Comparison of ENCODE assay signal across 10 cellular contexts in genomic region chr7:16345979-16346958, GRCh38.
DNase-seq lines count a peak whose midpoint lies in the region; ATAC-seq and TF ChIP-seq lines count a peak whose summit lies in the region.
"Had no signal": no experiment of that assay in that cellular context is flagged by ENCODE, and none has a peak within 500 bp of the region (broad histone marks: within the 10 kb centered on the region; RNA-seq: fewer than 3 reads in every experiment).

No MANE protein-coding gene starts in this region.

- no peak overlapping the region; the same call in 1 of the 2 replicates for H3K4me2 ChIP-seq in IMR-90 (ENCODE audit: low read depth, low read length)

- no peak overlapping the region for H4K8ac ChIP-seq in IMR-90 (ENCODE audit: low read depth in 2 of 2, low read length in 2 of 2)

- CTCF ChIA-PET in IMR-90 (lab: Yijun Ruan, JAX) = no interaction called here
- CTCF ChIA-PET in activated CD8-positive, alpha-beta T cell treated with anti-CD3 and anti-CD28 coated beads for 36 hours (lab: Charles Lee) = no interaction called here

- no peak overlapping the region for H2BK20ac ChIP-seq in IMR-90 (ENCODE audit: low read depth, low read length)

- H4K91ac ChIP-seq in IMR-90 (ENCODE audit: insufficient read depth, low read depth, low read length) = no peak overlapping the region

- H3K18ac ChIP-seq in IMR-90 (ENCODE audit: low read depth, low read length) = no peak overlapping the region

- no peak overlapping the region for H2BK15ac ChIP-seq in IMR-90 (ENCODE audit: low read depth, low read length)

- no peaks in the 10 kb centered on the region for H3K9me3 ChIP-seq in IMR-90 (ENCODE audit: control insufficient read depth, insufficient read depth, low read length)

- dilution Hi-C loops in IMR-90 (cut with HindIII; ENCODE audit: low sequenced_read_pairs, unreplicated experiment) = no loop called here

- H3K79me1 ChIP-seq in IMR-90 (ENCODE audit: low read depth in 1 of 2, low read length in 2 of 2) = no peaks in the 10 kb centered on the region

- no CpG with 5 or more reads among the region's 5 CpGs for WGBS in IMR-90 (ENCODE audit: extremely low coverage in 2 of 2, insufficient read length in 1 of 2), 2 experiments

- H3K4ac ChIP-seq in IMR-90 (ENCODE audit: low read depth, low read length) = no peak overlapping the region

- H2AK5ac ChIP-seq in IMR-90 (ENCODE audit: low read depth, low read length) = no peak overlapping the region

- H3K56ac ChIP-seq in IMR-90 (ENCODE audit: extremely low read depth, insufficient read depth, low read length) = no peak overlapping the region

- no peak overlapping the region for H3K23ac ChIP-seq in IMR-90 (ENCODE audit: low read depth, low read length)

- H2BK5ac ChIP-seq in IMR-90 (ENCODE audit: low read depth, low read length, poor library complexity, severe bottlenecking) = no peak overlapping the region

- no peak for TF ChIP-seq RAD21 in IMR-90 (IDR thresholded peaks at IDR 0.05; ENCODE audit: low read length)

- no peak overlapping the region for H3K4me3 Mint-ChIP-seq in activated CD8-positive, alpha-beta T cell treated with anti-CD3 and anti-CD28 coated beads for 36 hours
- H3K4me3 Mint-ChIP-seq: CD4-positive, alpha-beta memory T cell had no signal

- TF ChIP-seq POLR2A in IMR-90 (IDR thresholded peaks at IDR 0.05; ENCODE audit: low read depth, low read length) = no peak

- no peak overlapping the region for H2AK9ac ChIP-seq in IMR-90 (replicated peaks; ENCODE audit: low read depth, low read length, poor library complexity)

- DNase-seq in A172 (ENCODE audit: low spot score) (peak; percentile 94), IMR-90 (peak; percentile 58), epithelial cell of esophagus (ENCODE audit: low read depth) (peak; percentile 77), posterior vena cava (ENCODE audit: low spot score) (no peak), NCI-H2081 (lab: John Stamatoyannopoulos, UW) (no peak)
- DNase-seq in activated CD8-positive, alpha-beta T cell treated with anti-CD3 and anti-CD28 coated beads for 36 hours = no peak
- DNase-seq: Karpas-422 had no signal

- H3K36me3 ChIP-seq in IMR-90 (ENCODE audit: control insufficient read depth, insufficient read depth, low read length) = no peaks in the 10 kb centered on the region

- no peak overlapping the region for H2BK120ac ChIP-seq in IMR-90 (ENCODE audit: low read depth, low read length)

- H3K27ac Mint-ChIP-seq in activated CD8-positive, alpha-beta T cell treated with anti-CD3 and anti-CD28 coated beads for 36 hours = no peak overlapping the region

- ATAC-seq in GM19452 (IDR thresholded peaks at IDR 0.05; ENCODE audit: unreplicated experiment) (peak; percentile 59), IMR-90 (ENCODE audit: low read depth) (peak; percentile 83), HG03442 (IDR thresholded peaks at IDR 0.05; ENCODE audit: unreplicated experiment) (no peak)
- no peak for ATAC-seq in activated CD8-positive, alpha-beta T cell treated with anti-CD3 and anti-CD28 coated beads for 36 hours

- in situ Hi-C loops in IMR-90 (cut with MboI; ENCODE audit: low sequenced_read_pairs) = no loop called here

- no peak overlapping the region for H3K27ac ChIP-seq in IMR-90 (ENCODE audit: insufficient read depth, low read length)

- peaks cover 31% of the 10 kb centered on the region for H3K9me3 Mint-ChIP-seq in activated CD8-positive, alpha-beta T cell treated with anti-CD3 and anti-CD28 coated beads for 36 hours

- TF ChIP-seq CTCF in IMR-90 (conservative IDR thresholded peaks at IDR 0.05; ENCODE audit: low read depth, low read length) (no peak), epithelial cell of esophagus (IDR thresholded peaks at IDR 0.05; ENCODE audit: insufficient read depth, low read depth, low read length, missing control alignments) (no peak)
- no peak for TF ChIP-seq CTCF in activated CD8-positive, alpha-beta T cell treated with anti-CD3 and anti-CD28 coated beads for 36 hours (IDR thresholded peaks at IDR 0.05)

- BruUV-seq in IMR-90 (replicated peaks; lab: Mats Ljungman, UMichigan) = no TSS peak

- H3K4me3 ChIP-seq in IMR-90 (ENCODE audit: insufficient read depth, low read depth, low read length) (no peak overlapping the region), epithelial cell of esophagus (ENCODE audit: low read length) (no peak overlapping the region)

- no peaks in the 10 kb centered on the region for H3K27me3 ChIP-seq in IMR-90 (ENCODE audit: control insufficient read depth, insufficient read depth, low read length)

- H3K36me3 Mint-ChIP-seq in activated CD8-positive, alpha-beta T cell treated with anti-CD3 and anti-CD28 coated beads for 36 hours (ENCODE audit: low read depth) = peaks cover 9% of the 10 kb centered on the region

- H3K4me1 ChIP-seq in IMR-90 (ENCODE audit: control insufficient read depth, insufficient read depth, low read length) = peaks cover 4% of the 10 kb centered on the region; the same call in 1 of the 2 replicates

- H3K14ac ChIP-seq in IMR-90 (replicated peaks; ENCODE audit: low read depth, low read length) = no peak overlapping the region

- H3K9ac ChIP-seq in IMR-90 (ENCODE audit: low read depth, low read length) = no peak overlapping the region

- H4K5ac ChIP-seq in IMR-90 (ENCODE audit: low read depth, low read length) = no peak overlapping the region

- no peaks in the 10 kb centered on the region for H3K27me3 Mint-ChIP-seq in activated CD8-positive, alpha-beta T cell treated with anti-CD3 and anti-CD28 coated beads for 36 hours
- H3K27me3 Mint-ChIP-seq: CD4-positive, alpha-beta memory T cell had no signal

- POLR2A ChIA-PET in IMR-90 (lab: Charles Lee; ENCODE audit: unreplicated experiment) = interaction anchor here (0.5 kb wide), 1 partner anchor 208 kb away, joined by 4 read pairs; no protein-coding TSS in a partner anchor
- POLR2A ChIA-PET in activated CD8-positive, alpha-beta T cell treated with anti-CD3 and anti-CD28 coated beads for 36 hours (lab: Charles Lee) = no interaction called here

- H3K9me1 ChIP-seq in IMR-90 (ENCODE audit: insufficient read depth, low read length) = no peaks in the 10 kb centered on the region

- H2AFZ ChIP-seq in IMR-90 (replicated peaks; ENCODE audit: low read length, poor library complexity) = no peak overlapping the region

- no peaks in the 10 kb centered on the region for H4K20me1 ChIP-seq in IMR-90 (ENCODE audit: insufficient read depth, low read length)

- H3K4me1 Mint-ChIP-seq in activated CD8-positive, alpha-beta T cell treated with anti-CD3 and anti-CD28 coated beads for 36 hours (ENCODE audit: low read depth) = peaks cover 7% of the 10 kb centered on the region
- H3K4me1 Mint-ChIP-seq: CD4-positive, alpha-beta memory T cell had no signal

- intact Hi-C loops in IMR-90 (cut with micrococcal nuclease) = no loop called here
- intact Hi-C loops in posterior vena cava (cut with DNase I) = no loop called here
- intact Hi-C loops in activated CD8-positive, alpha-beta T cell treated with anti-CD3 and anti-CD28 coated beads for 36 hours (cut with micrococcal nuclease) = no loop called here

TF ChIP-seq in IMR-90, 13 proteins besides CTCF, POLR2A, EP300 and RAD21:
- TF ChIP-seq FOS (IDR thresholded peaks at IDR 0.05; ENCODE audit: low read depth, low read length) = no peak
- no peak for TF ChIP-seq CEBPB (IDR thresholded peaks at IDR 0.05; ENCODE audit: low read depth, low read length)
- TF ChIP-seq RCOR1 (IDR thresholded peaks at IDR 0.05; ENCODE audit: insufficient replicate concordance, low read length) = no peak
- TF ChIP-seq USF2 (IDR thresholded peaks at IDR 0.05; ENCODE audit: low read depth, low read length) = no peak
- no peak for TF ChIP-seq CHD1 (IDR thresholded peaks at IDR 0.05; ENCODE audit: low read depth, low read length)
- TF ChIP-seq MAFK (IDR thresholded peaks at IDR 0.05; ENCODE audit: low read depth, low read length) = no peak
- no peak for TF ChIP-seq NFE2L2 (IDR thresholded peaks at IDR 0.05; ENCODE audit: low read depth, low read length)
- no peak for TF ChIP-seq MXI1 (IDR thresholded peaks at IDR 0.05; ENCODE audit: borderline replicate concordance, low read depth, low read length)
- no peak for TF ChIP-seq MAZ (IDR thresholded peaks at IDR 0.05; ENCODE audit: borderline replicate concordance, low read depth, low read length)
- TF ChIP-seq, protein P1, sequence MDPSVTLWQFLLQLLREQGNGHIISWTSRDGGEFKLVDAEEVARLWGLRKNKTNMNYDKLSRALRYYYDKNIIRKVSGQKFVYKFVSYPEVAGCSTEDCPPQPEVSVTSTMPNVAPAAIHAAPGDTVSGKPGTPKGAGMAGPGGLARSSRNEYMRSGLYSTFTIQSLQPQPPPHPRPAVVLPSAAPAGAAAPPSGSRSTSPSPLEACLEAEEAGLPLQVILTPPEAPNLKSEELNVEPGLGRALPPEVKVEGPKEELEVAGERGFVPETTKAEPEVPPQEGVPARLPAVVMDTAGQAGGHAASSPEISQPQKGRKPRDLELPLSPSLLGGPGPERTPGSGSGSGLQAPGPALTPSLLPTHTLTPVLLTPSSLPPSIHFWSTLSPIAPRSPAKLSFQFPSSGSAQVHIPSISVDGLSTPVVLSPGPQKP (IDR thresholded peaks at IDR 0.05; ENCODE audit: borderline replicate concordance, low read depth, low read length) = no peak
- no peak for TF ChIP-seq SMC3 (IDR thresholded peaks at IDR 0.05; ENCODE audit: low read depth, low read length)
- no peak for TF ChIP-seq BHLHE40 (IDR thresholded peaks at IDR 0.05; ENCODE audit: low read depth, low read length)
- TF ChIP-seq RFX5 (IDR thresholded peaks at IDR 0.05; ENCODE audit: low read depth, low read length) = no peak

Comparison
In these comparisons a context has a peak if more than half of its experiments do, and no peak if none do; other contexts are left out.
1. DNase-seq: peak in A172 (single experiment), IMR-90 (single experiment) and epithelial cell of esophagus (single experiment); none in posterior vena cava (single experiment), NCI-H2081 (0 of 2) and activated CD8-positive, alpha-beta T cell treated with anti-CD3 and anti-CD28 coated beads for 36 hours (single experiment).
2. ATAC-seq: peak in GM19452 (single experiment) and IMR-90 (single experiment); none in HG03442 (single experiment) and activated CD8-positive, alpha-beta T cell treated with anti-CD3 and anti-CD28 coated beads for 36 hours (single experiment).